In the genomic region with DNA sequence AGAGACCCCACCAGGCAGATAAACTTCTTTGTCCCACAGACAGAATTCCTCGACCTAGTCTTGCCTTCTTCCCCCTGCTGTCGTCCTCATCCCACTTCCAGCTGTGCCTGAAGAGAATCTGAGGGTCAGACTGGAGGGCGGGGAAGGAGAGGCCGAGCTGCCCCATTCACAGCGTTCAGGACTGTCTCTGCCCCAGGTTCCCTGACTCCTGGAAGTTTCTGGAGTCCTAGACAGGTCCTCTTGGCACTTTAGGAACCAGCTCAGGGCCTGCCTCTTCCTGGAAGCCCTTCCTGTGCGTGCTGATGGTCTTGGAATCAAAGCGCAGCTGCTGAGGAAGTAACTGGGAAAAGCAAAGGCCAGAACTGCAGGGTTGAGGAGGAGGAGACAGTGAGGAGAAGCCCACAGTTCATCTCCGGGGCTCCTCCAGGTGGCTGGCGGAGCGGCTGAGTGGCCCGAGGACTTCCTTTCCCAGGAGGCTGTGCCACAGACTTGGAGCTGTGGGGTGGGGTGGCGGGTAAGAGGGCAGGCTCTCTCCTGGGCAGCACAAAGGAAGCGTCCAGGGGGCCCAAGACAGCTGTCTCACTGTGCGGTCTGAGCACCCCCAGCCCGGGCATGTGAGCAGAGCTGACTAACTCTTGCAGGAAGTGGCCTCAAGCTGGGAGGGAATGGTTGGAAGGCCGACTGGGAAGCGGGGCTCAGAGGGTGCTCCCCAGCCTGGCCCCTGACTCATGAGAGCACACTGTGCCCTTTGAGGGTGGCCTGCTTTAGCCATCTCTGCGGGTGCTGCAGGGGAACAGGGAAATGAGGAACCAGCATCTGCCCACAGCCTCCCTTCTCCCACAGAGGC, we compare ENCODE assay signal across 10 cellular contexts. TPM values are rescaled to one million over a fixed set of nuclear protein-coding genes. Genes with fewer than 3 reads are reported as not detected.
DNase-seq lines count a peak whose midpoint lies in the region; ATAC-seq, FAIRE-seq and TF ChIP-seq lines count a peak whose summit lies in the region.
"Had no signal": no experiment of that assay in that cellular context is flagged by ENCODE, and none has a peak within 500 bp of the region (broad histone marks: within the 10 kb centered on the region; RNA-seq: fewer than 3 reads in every experiment).

No MANE protein-coding gene starts in this region.

- no peak overlapping the region for H3K27ac ChIP-seq in fibroblast of lung (ENCODE audit: insufficient read depth, low read length)
- H3K27ac ChIP-seq in pancreas = peak overlapping the region; percentile 3 to 70 (median 57)

- H3K4me2 ChIP-seq in fibroblast of lung (ENCODE audit: extremely low read depth, insufficient read depth, low read length) = no peak overlapping the region

- 79 to 90% methylated on average over 15 to 18 of the region's 18 CpGs for WGBS in pancreas, 2 donors

- ATAC-seq in pancreas = peak; percentile 4 to 44 (median 26)
- no peak for ATAC-seq in HG02981 (IDR thresholded peaks at IDR 0.05; ENCODE audit: unreplicated experiment)
- ATAC-seq in GM18861 (IDR thresholded peaks at IDR 0.05; ENCODE audit: unreplicated experiment) = no peak
- ATAC-seq in GM19455 (IDR thresholded peaks at IDR 0.05; ENCODE audit: unreplicated experiment) = no peak

- H3K4me1 ChIP-seq in fibroblast of lung (ENCODE audit: control insufficient read depth, extremely low read depth, insufficient read depth, low read length) (peaks cover 3% of the 10 kb centered on the region), pancreas (peaks cover 0 to 3% (median under 1%) of the 10 kb centered on the region in 3 donors)

- intact Hi-C loops in pancreas (cut with DNase I) = no loop called here

- TF ChIP-seq CTCF in fibroblast of lung (conservative IDR thresholded peaks at IDR 0.05 in 1 of 2, IDR thresholded peaks at IDR 0.05 in 1 of 2; ENCODE audit: low read depth in 1 of 2, low read length in 2 of 2) = no peak
- no peak for TF ChIP-seq CTCF in pancreas (IDR thresholded peaks at IDR 0.05)

- no peaks in the 10 kb centered on the region for H3K9me3 ChIP-seq in fibroblast of lung (ENCODE audit: control insufficient read depth, insufficient read depth, low read depth, low read length)
- H3K9me3 ChIP-seq in pancreas = no peaks in the 10 kb centered on the region

- no peaks in the 10 kb centered on the region for H3K27me3 ChIP-seq in fibroblast of lung (ENCODE audit: control insufficient read depth, insufficient read depth, low read length)
- no peaks in the 10 kb centered on the region for H3K27me3 ChIP-seq in pancreas

- H3K36me3 ChIP-seq in fibroblast of lung (ENCODE audit: control insufficient read depth, insufficient read depth, low read length) = no peaks in the 10 kb centered on the region
- H3K36me3 ChIP-seq in pancreas = no peaks in the 10 kb centered on the region

- no peak overlapping the region for H2AFZ ChIP-seq in fibroblast of lung (ENCODE audit: low read length)

- no peak overlapping the region for H3K9ac ChIP-seq in fibroblast of lung (ENCODE audit: insufficient read depth, low read length)

- DNase-seq in H4 (ENCODE audit: low spot score) (peak; percentile 19), RPMI7951 (ENCODE audit: low read depth) (peak; percentile 84), fibroblast of lung (ENCODE audit: low read depth in 2 of 2) (peak; percentile 48 to 89), pancreas (peak in 2 of 6 donors; percentile 17 to 65), D341Med (ENCODE audit: low spot score) (no peak)
- DNase-seq: activated naive CD4-positive, alpha-beta T cell treated with anti-CD3 and anti-CD28 coated beads, Interleukin-2, amount 10 ng/mL, durations not matched to agents 7 days and 5 days; NCI-H2171 treated with DMSO at 0.1 percent for 48 hours had no signal

- no peak for FAIRE-seq in pancreas (lab: Jason Lieb, UNC)

- H3K79me2 ChIP-seq in fibroblast of lung (ENCODE audit: control insufficient read depth, insufficient read depth, low read length) = no peaks in the 10 kb centered on the region

- no peak overlapping the region for H3K4me3 ChIP-seq in fibroblast of lung (replicated peaks in 1 of 4; ENCODE audit: control extremely low read depth in 1 of 4, insufficient read depth in 1 of 4, low read depth in 3 of 4, low read length in 4 of 4)
- no peak overlapping the region for H3K4me3 ChIP-seq in pancreas

- no peaks in the 10 kb centered on the region for H4K20me1 ChIP-seq in fibroblast of lung (ENCODE audit: control insufficient read depth, extremely low read depth, insufficient read depth, low read length)

RNA-seq across cellular contexts. Expression of a gene that starts 39.5 kb away (rescaled TPM):
- total RNA-seq in H4 (2014; rRNA removed; shearing (Covaris generic)) = 29.0 and 44.7 TPM in 2 replicates
- 28.8 and 42.3 TPM in 2 replicates for total RNA-seq in RPMI7951 (2014; rRNA removed; shearing (Covaris generic))
- total RNA-seq in fibroblast of lung (17.5 and 56.8 TPM in 2 replicates), pancreas (10 to 100 TPM in 5 of 6 donors, 1 to 10 TPM in 1; 4.8 to 27.2 (median 20.1) TPM)
- polyA plus RNA-seq in fibroblast of lung (14.6 and 45.5 TPM in 2 replicates), pancreas (10 to 100 TPM; 16.1 to 20.6 TPM)
- 16.6 and 55.9 TPM in 2 replicates for polyA plus RNA-seq in fibroblast of lung (2012)
- polyA minus RNA-seq in fibroblast of lung (ENCODE audit: low replicate concordance) = 16.0 and 27.4 TPM in 2 replicates

Comparison
In these comparisons a context has a peak if more than half of its experiments do, and no peak if none do; other contexts are left out.
1. ATAC-seq: peak in pancreas (4 of 4); none in HG02981 (single experiment), GM18861 (single experiment) and GM19455 (single experiment).